In the genomic region with DNA sequence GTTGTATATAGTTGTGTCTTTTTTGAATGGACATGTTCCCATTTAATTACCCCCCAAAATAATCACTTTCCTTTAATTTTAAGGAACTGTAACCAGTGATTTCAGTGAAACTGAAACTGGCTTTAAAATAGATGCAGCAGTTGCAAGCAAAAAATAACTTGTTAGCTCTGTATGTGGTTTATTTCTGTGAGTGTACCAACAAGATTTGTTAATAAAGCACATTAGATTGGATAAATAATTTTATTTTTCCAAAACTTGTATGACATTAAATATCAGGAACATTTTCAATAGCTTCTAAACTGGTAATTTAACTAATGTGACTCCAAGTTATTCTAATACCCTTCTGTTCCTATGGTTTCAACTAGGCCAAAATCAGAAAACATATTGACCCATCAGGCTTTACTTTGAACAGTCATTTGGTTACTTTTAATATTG, we compare ENCODE assay signal across 13 cellular contexts.
DNase-seq lines count a peak whose midpoint lies in the region; ATAC-seq, FAIRE-seq and TF ChIP-seq lines count a peak whose summit lies in the region.
"Had no signal": no experiment of that assay in that cellular context is flagged by ENCODE, and none has a peak within 500 bp of the region (broad histone marks: within the 10 kb centered on the region; RNA-seq: fewer than 3 reads in every experiment).

No MANE protein-coding gene starts in this region.

- DNase-seq in germinal center (ENCODE audit: low spot score) (peak; percentile 44), NCI-H2196 treated with DMSO at 0.1 percent for 48 hours (lab: John Stamatoyannopoulos, UW; ENCODE audit: unreplicated experiment) (no peak), pancreas (no peak), T-helper 1 cell (no peak), COR-L47 (lab: John Stamatoyannopoulos, UW) (no peak)
- DNase-seq: erythroblast, Right ventricle myocardium superior, sigmoid colon, uterus had no signal

- no peaks in the 10 kb centered on the region for H3K4me1 ChIP-seq in pancreas
- H3K4me1 ChIP-seq: sigmoid colon, uterus had no signal

- intact Hi-C loops in pancreas (cut with DNase I): no loop called here

- H3K27ac ChIP-seq in pancreas: no peak overlapping the region
- H3K27ac ChIP-seq: cardiac muscle cell, sigmoid colon, uterus had no signal

- ATAC-seq in GM18858 (IDR thresholded peaks at IDR 0.05; ENCODE audit: unreplicated experiment) (peak; percentile 47), GM21825 (IDR thresholded peaks at IDR 0.05; ENCODE audit: unreplicated experiment) (peak; percentile 56), HG03520 (IDR thresholded peaks at IDR 0.05; ENCODE audit: unreplicated experiment) (peak; percentile 45), pancreas (no peak)

- H3K4me3 ChIP-seq in pancreas: no peak overlapping the region
- H3K4me3 ChIP-seq: cardiac muscle cell, sigmoid colon, uterus had no signal

- no peaks in the 10 kb centered on the region for H3K36me3 ChIP-seq in pancreas
- H3K36me3 ChIP-seq: cardiac muscle cell, uterus had no signal

- H3K9me3 ChIP-seq in pancreas: no peaks in the 10 kb centered on the region
- H3K9me3 ChIP-seq: sigmoid colon, uterus had no signal

- no peak for FAIRE-seq in pancreas (lab: Jason Lieb, UNC)

- no peak for TF ChIP-seq CTCF in pancreas (IDR thresholded peaks at IDR 0.05)

- H3K27me3 ChIP-seq in pancreas: no peaks in the 10 kb centered on the region
- H3K27me3 ChIP-seq: cardiac muscle cell, sigmoid colon, uterus had no signal

Comparison
In these comparisons a context has a peak if more than half of its experiments do, and no peak if none do; other contexts are left out.
1. ATAC-seq: peak in GM18858 (single experiment), GM21825 (single experiment) and HG03520 (single experiment); none in pancreas (0 of 4).